15 cellular contexts compared by ENCODE assay signal in genomic region chr11:2748061-2748813, GRCh38.
"Had no signal": no experiment of that assay in that cellular context is flagged by ENCODE, and none has a peak within 500 bp of the region (broad histone marks: within the 10 kb centered on the region; RNA-seq: fewer than 3 reads in every experiment).

No MANE protein-coding gene starts in this region.

- H3K4me3 ChIP-seq: coronary artery, heart right ventricle, psoas muscle, thyroid gland had no signal

- DNase-seq: activated CD4-positive, alpha-beta T cell treated with anti-CD3 and anti-CD28 coated beads for 48 hours; activated CD8-positive, alpha-beta memory T cell treated with anti-CD3 and anti-CD28 coated beads, Interleukin-2, amount 50 U/mL, for 48 hours; activated CD8-positive, alpha-beta T cell treated with anti-CD3 and anti-CD28 coated beads, Interleukin-2, amount 10 ng/mL, durations not matched to agents 7 days and 5 days; activated naive CD4-positive, alpha-beta T cell treated with anti-CD3 and anti-CD28 coated beads for 36 hours; caudate nucleus; effector CD8-positive, alpha-beta T cell; foreskin melanocyte; heart right ventricle; midbrain; naive thymus-derived CD4-positive, alpha-beta T cell had no signal

- H3K36me3 ChIP-seq: heart right ventricle, thyroid gland had no signal

- H3K4me3 Mint-ChIP-seq: activated CD8-positive, alpha-beta T cell treated with anti-CD3 and anti-CD28 coated beads, Interleukin-2, amount 10 ng/mL, durations not matched to agents 7 days and 5 days; activated naive CD4-positive, alpha-beta T cell treated with anti-CD3 and anti-CD28 coated beads for 36 hours; naive thymus-derived CD4-positive, alpha-beta T cell; T-cell had no signal

- H3K27ac Mint-ChIP-seq: activated CD8-positive, alpha-beta T cell treated with anti-CD3 and anti-CD28 coated beads, Interleukin-2, amount 10 ng/mL, durations not matched to agents 7 days and 5 days; activated naive CD4-positive, alpha-beta T cell treated with anti-CD3 and anti-CD28 coated beads for 36 hours; T-cell had no signal

- H3K27ac ChIP-seq: coronary artery, heart right ventricle, psoas muscle, VCaP had no signal

- H3K9me3 ChIP-seq: heart right ventricle, psoas muscle, thyroid gland had no signal

- H3K4me1 Mint-ChIP-seq: T-cell had no signal

- H3K4me1 ChIP-seq: psoas muscle had no signal

- H3K27me3 ChIP-seq: heart right ventricle, thyroid gland had no signal

- ATAC-seq: activated CD8-positive, alpha-beta T cell treated with anti-CD3 and anti-CD28 coated beads, Interleukin-2, amount 10 ng/mL, durations not matched to agents 7 days and 5 days; naive thymus-derived CD4-positive, alpha-beta T cell; psoas muscle; T-cell had no signal

- H3K9me3 Mint-ChIP-seq: activated naive CD4-positive, alpha-beta T cell treated with anti-CD3 and anti-CD28 coated beads for 36 hours; T-cell had no signal

- H3K27me3 Mint-ChIP-seq: naive thymus-derived CD4-positive, alpha-beta T cell; T-cell had no signal
